Comparison of ENCODE assay signal across 13 cellular contexts in the genomic region with DNA sequence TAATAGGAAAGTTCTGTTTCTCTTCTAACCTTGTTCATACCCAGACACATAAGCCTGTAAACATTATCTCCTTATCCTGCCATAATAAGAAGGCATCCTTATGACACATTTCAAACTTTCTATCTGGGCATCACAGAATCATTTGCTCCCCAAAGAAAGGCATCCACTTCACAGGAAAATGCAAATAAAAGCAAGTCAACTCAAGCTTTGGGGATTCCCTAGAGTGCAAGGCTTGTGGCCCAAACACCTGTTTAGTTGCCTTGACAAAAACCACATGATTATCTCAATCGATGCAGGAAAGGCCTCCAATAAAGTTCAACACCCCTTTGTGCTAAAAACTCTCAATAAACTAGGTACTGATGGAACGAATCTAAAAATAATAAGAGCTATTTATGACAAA.
DNase-seq lines count a peak whose midpoint lies in the region; ATAC-seq and TF ChIP-seq lines count a peak whose summit lies in the region.
"Had no signal": no experiment of that assay in that cellular context is flagged by ENCODE, and none has a peak within 500 bp of the region (broad histone marks: within the 10 kb centered on the region; RNA-seq: fewer than 3 reads in every experiment).

No MANE protein-coding gene starts in this region.

- DNase-seq in midbrain (lab: John Stamatoyannopoulos, UW): no peak
- no peak for DNase-seq in hippocampal formation (lab: John Stamatoyannopoulos, UW)
- DNase-seq in Calu3: no peak
- DNase-seq in NCI-H446 (lab: John Stamatoyannopoulos, UW): no peak
- DNase-seq: BE2C; dermis blood vessel endothelial cell; NCI-H1105; stimulated activated naive CD8-positive, alpha-beta T cell treated with anti-CD3 and anti-CD28 coated beads, Interleukin-15, Interleukin-2, amounts not matched to agents 100 U/mL and 50 U/mL, for 24 hours had no signal

- no peak for TF ChIP-seq CTCF in Calu3 (IDR thresholded peaks at IDR 0.05; ENCODE audit: unreplicated experiment)

- intact Hi-C loops in Calu3 (cut with micrococcal nuclease; ENCODE audit: unreplicated experiment): no loop called here

- H3K4me3 Mint-ChIP-seq in Calu3 (ENCODE audit: low read depth, unreplicated experiment): no peak overlapping the region
- H3K4me3 Mint-ChIP-seq: T-helper 2 cell treated with Interferon-gamma antibody and Interleukin-4, amounts not matched to agents 5 μg/mL and 100 μg/mL, for 36 hours had no signal

- no peak overlapping the region for H3K27ac Mint-ChIP-seq in Calu3 (ENCODE audit: unreplicated experiment)
- H3K27ac Mint-ChIP-seq: T-helper 2 cell treated with Interferon-gamma antibody and Interleukin-4, amounts not matched to agents 5 μg/mL and 100 μg/mL, for 36 hours had no signal

- ATAC-seq in GM18508 (IDR thresholded peaks at IDR 0.05; ENCODE audit: insufficient read depth, unreplicated experiment): peak; percentile 98
- peak; percentile 90 for ATAC-seq in GM19468 (IDR thresholded peaks at IDR 0.05; ENCODE audit: extremely low read depth, unreplicated experiment)
- peak; percentile 91 for ATAC-seq in HG02885 (IDR thresholded peaks at IDR 0.05; ENCODE audit: poor library complexity, unreplicated experiment)
- peak; percentile 84 for ATAC-seq in HG03521 (IDR thresholded peaks at IDR 0.05; ENCODE audit: unreplicated experiment)
- ATAC-seq: stimulated activated naive CD8-positive, alpha-beta T cell treated with anti-CD3 and anti-CD28 coated beads, Interleukin-15, Interleukin-2, amounts not matched to agents 100 U/mL and 50 U/mL, for 24 hours had no signal

- H3K4me1 Mint-ChIP-seq in Calu3 (ENCODE audit: low read depth, unreplicated experiment): no peaks in the 10 kb centered on the region

- H3K9me3 Mint-ChIP-seq in Calu3 (ENCODE audit: low read depth, unreplicated experiment): no peaks in the 10 kb centered on the region
- H3K9me3 Mint-ChIP-seq: T-helper 2 cell treated with Interferon-gamma antibody and Interleukin-4, amounts not matched to agents 5 μg/mL and 100 μg/mL, for 36 hours had no signal

- no peaks in the 10 kb centered on the region for H3K27me3 Mint-ChIP-seq in Calu3 (ENCODE audit: unreplicated experiment)

- BruUV-seq in Calu3 (replicated peaks; lab: Mats Ljungman, UMichigan): no TSS peak

- H3K36me3 Mint-ChIP-seq in Calu3 (ENCODE audit: insufficient read depth, unreplicated experiment): peaks cover 6% of the 10 kb centered on the region

- CTCF ChIA-PET in Calu3 (lab: Charles Lee): no interaction called here
